ENCODE assay signal across 10 cellular contexts in the genomic region with DNA sequence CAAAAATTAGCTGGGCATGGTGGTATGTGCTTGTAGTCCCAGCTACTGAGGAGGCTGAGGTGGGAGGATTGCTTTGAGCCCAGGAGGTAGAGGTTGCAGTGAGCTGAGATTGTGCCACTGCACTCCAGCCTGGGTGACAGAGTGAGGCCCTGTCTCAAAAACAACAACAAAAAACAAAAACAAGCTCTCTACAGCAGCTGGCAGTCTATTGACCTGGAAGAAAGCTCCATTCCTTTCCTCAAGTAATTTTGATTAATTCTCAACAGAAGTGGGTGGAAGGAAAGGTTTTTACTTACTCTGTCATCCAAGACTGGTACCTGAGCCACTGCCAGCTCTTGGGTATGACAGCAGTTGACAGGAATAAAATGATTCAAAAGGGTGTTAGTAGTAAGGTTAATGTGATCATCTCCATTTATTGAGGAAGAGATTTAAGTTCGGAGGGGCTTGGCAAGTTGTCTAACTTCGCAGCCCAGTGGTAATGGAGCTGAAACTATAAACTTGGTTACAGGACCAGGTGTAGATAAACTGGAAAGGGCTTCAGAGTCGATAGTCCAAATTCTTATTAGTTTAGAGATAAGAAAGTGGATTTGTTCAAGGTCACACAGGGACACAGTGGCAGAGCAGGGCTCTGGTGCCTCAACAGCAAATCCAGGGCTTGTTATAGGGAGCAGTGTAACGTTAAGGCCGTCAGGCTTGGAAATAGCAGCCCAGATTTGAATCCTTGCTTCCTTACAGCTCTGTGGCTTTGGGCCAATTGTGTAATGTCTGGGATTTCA. TPM values are rescaled to one million over a fixed set of nuclear protein-coding genes. Genes with fewer than 3 reads are reported as not detected.
A peak's percentile ranks its signal among the peaks of the same experiment; 100 is the strongest.
DNase-seq lines count a peak whose midpoint lies in the region; ATAC-seq and TF ChIP-seq lines count a peak whose summit lies in the region.
"Had no signal": no experiment of that assay in that cellular context is flagged by ENCODE, and none has a peak within 500 bp of the region (broad histone marks: within the 10 kb centered on the region; RNA-seq: fewer than 3 reads in every experiment).

No MANE protein-coding gene starts in this region.

- H3K9me3 ChIP-seq in heart left ventricle, result no peaks in the 10 kb centered on the region
- no peaks in the 10 kb centered on the region for H3K9me3 ChIP-seq in skeletal muscle tissue (ENCODE audit: control insufficient read depth in 3 of 3, low read length in 3 of 3)

- no peaks in the 10 kb centered on the region for H3K27me3 Mint-ChIP-seq in T-helper 1 cell treated with Interleukin-12 subunit alpha and Interleukin-12 subunit beta and Interleukin-4 antibody, amounts not matched to agents 30 μg/mL and 1 μg/mL, for 36 hours (ENCODE audit: low read depth)
- H3K27me3 Mint-ChIP-seq: dendritic cell treated with granulocyte-macrophage colony-stimulating factor and Interleukin-4, amounts not matched to agents 40 ng/mL and 50 ng/mL, for 4 days had no signal

- no peaks in the 10 kb centered on the region for H3K9me3 Mint-ChIP-seq in T-helper 1 cell treated with Interleukin-12 subunit alpha and Interleukin-12 subunit beta and Interleukin-4 antibody, amounts not matched to agents 30 μg/mL and 1 μg/mL, for 36 hours
- H3K9me3 Mint-ChIP-seq: dendritic cell treated with granulocyte-macrophage colony-stimulating factor and Interleukin-4, amounts not matched to agents 40 ng/mL and 50 ng/mL, for 4 days had no signal

- H3K27me3 ChIP-seq in heart left ventricle (no peaks in the 10 kb centered on the region), skeletal muscle tissue (ENCODE audit: control insufficient read depth in 3 of 3, insufficient read depth in 3 of 3, low read length in 3 of 3) (no peaks in the 10 kb centered on the region)

- ATAC-seq in SK-N-SH treated with all-trans-retinoic acid at 6 μM for 48 hours, result peak; percentile 14
- ATAC-seq in heart left ventricle, result peak in 3 of 4 donors; percentile 12 to 38 (median 27)
- ATAC-seq in HG03432 (IDR thresholded peaks at IDR 0.05; ENCODE audit: unreplicated experiment), result no peak

- H3K36me3 Mint-ChIP-seq in T-helper 1 cell treated with Interleukin-12 subunit alpha and Interleukin-12 subunit beta and Interleukin-4 antibody, amounts not matched to agents 30 μg/mL and 1 μg/mL, for 36 hours (ENCODE audit: low read depth), result peaks cover 62% of the 10 kb centered on the region

- 33 to 40% (median 38%) methylated on average over 5 of the region's 5 CpGs for WGBS in heart left ventricle, 4 donors

- peaks cover 0 to 58% (median 48%) of the 10 kb centered on the region in 12 donors for H3K4me1 ChIP-seq in heart left ventricle
- peaks cover 5 to 22% (median 15%) of the 10 kb centered on the region in 3 donors for H3K4me1 ChIP-seq in skeletal muscle tissue (ENCODE audit: control insufficient read depth in 3 of 3, insufficient read depth in 3 of 3, low read length in 3 of 3)

- intact Hi-C loops in heart left ventricle (cut with DNase I), result no loop called here

- peaks cover 38% of the 10 kb centered on the region for H3K4me1 Mint-ChIP-seq in T-helper 1 cell treated with Interleukin-12 subunit alpha and Interleukin-12 subunit beta and Interleukin-4 antibody, amounts not matched to agents 30 μg/mL and 1 μg/mL, for 36 hours (ENCODE audit: low read depth)

- H3K9ac ChIP-seq in skeletal muscle tissue (ENCODE audit: low read depth in 1 of 3, low read length in 3 of 3), result no peak overlapping the region

- TF ChIP-seq CTCF in heart left ventricle (IDR thresholded peaks at IDR 0.05), result no peak

- H3K36me3 ChIP-seq in heart left ventricle (peaks cover 0 to 97% (median 94%) of the 10 kb centered on the region in 9 donors), skeletal muscle tissue (ENCODE audit: control insufficient read depth in 3 of 3, insufficient read depth in 3 of 3, low read length in 3 of 3) (peaks cover 14 to 47% (median 43%) of the 10 kb centered on the region in 3 donors)

- H3K4me3 ChIP-seq in heart left ventricle (no peak overlapping the region), skeletal muscle tissue (ENCODE audit: low read length in 3 of 3) (no peak overlapping the region)
- H3K4me3 ChIP-seq: skin epidermis had no signal

- TF ChIP-seq POLR2A in heart left ventricle (IDR thresholded peaks at IDR 0.05), result no peak

- DNase-seq in T-helper 1 cell (no peak), heart left ventricle (no peak), GM03348 (ENCODE audit: low spot score) (no peak), NCI-H446 treated with DMSO at 0.1 percent for 48 hours (lab: John Stamatoyannopoulos, UW) (no peak)

- peak overlapping the region in 10 of 12 donors; percentile 1 to 68 (median 30) for H3K27ac ChIP-seq in heart left ventricle
- peak overlapping the region; percentile 3 for H3K27ac ChIP-seq in skeletal muscle tissue (ENCODE audit: low read depth, low read length)

- H3K4me3 Mint-ChIP-seq in T-helper 1 cell treated with Interleukin-12 subunit alpha and Interleukin-12 subunit beta and Interleukin-4 antibody, amounts not matched to agents 30 μg/mL and 1 μg/mL, for 36 hours, result no peak overlapping the region
- H3K4me3 Mint-ChIP-seq: dendritic cell treated with granulocyte-macrophage colony-stimulating factor and Interleukin-4, amounts not matched to agents 40 ng/mL and 50 ng/mL, for 4 days had no signal

- peak overlapping the region; percentile 45 for H3K27ac Mint-ChIP-seq in T-helper 1 cell treated with Interleukin-12 subunit alpha and Interleukin-12 subunit beta and Interleukin-4 antibody, amounts not matched to agents 30 μg/mL and 1 μg/mL, for 36 hours

TF ChIP-seq in SK-N-SH treated with all-trans-retinoic acid at 6 μM for 48 hours, 23 proteins besides CTCF, POLR2A, EP300 and RAD21:
- no peak for TF ChIP-seq CSDC2 (CRISPR knock-in tag; IDR thresholded peaks at IDR 0.05)
- no peak for TF ChIP-seq ZNF8 (CRISPR knock-in tag; IDR thresholded peaks at IDR 0.05)
- TF ChIP-seq ISL1 (CRISPR knock-in tag; IDR thresholded peaks at IDR 0.05), result no peak
- TF ChIP-seq ZFP3 (CRISPR knock-in tag; IDR thresholded peaks at IDR 0.05), result no peak
- no peak for TF ChIP-seq ESRRG (CRISPR knock-in tag; IDR thresholded peaks at IDR 0.05)
- TF ChIP-seq RARB (CRISPR knock-in tag; IDR thresholded peaks at IDR 0.05), result no peak
- no peak for TF ChIP-seq ZNF565 (CRISPR knock-in tag; conservative IDR thresholded peaks at IDR 0.05; ENCODE audit: low read depth)
- no peak for TF ChIP-seq ZNF70 (CRISPR knock-in tag; IDR thresholded peaks at IDR 0.05)
- TF ChIP-seq ARNTL (CRISPR knock-in tag; IDR thresholded peaks at IDR 0.05; ENCODE audit: borderline replicate concordance, low read depth), result no peak
- TF ChIP-seq, protein P1, sequence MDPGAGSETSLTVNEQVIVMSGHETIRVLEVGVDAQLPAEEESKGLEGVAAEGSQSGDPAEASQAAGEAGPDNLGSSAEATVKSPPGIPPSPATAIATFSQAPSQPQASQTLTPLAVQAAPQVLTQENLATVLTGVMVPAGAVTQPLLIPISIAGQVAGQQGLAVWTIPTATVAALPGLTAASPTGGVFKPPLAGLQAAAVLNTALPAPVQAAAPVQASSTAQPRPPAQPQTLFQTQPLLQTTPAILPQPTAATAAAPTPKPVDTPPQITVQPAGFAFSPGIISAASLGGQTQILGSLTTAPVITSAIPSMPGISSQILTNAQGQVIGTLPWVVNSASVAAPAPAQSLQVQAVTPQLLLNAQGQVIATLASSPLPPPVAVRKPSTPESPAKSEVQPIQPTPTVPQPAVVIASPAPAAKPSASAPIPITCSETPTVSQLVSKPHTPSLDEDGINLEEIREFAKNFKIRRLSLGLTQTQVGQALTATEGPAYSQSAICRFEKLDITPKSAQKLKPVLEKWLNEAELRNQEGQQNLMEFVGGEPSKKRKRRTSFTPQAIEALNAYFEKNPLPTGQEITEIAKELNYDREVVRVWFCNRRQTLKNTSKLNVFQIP (CRISPR knock-in tag; IDR thresholded peaks at IDR 0.05; ENCODE audit: borderline replicate concordance, low read depth), result no peak

RNA-seq across cellular contexts. Expression of a gene that starts 14.8 kb away (rescaled TPM):
- total RNA-seq in heart left ventricle, result 100 to 1,000 TPM in 6 of 9 donors, 10 to 100 TPM in 3; 43.2 to 162 (median 111) TPM
- 100 to 1,000 TPM in 1 of 2 donors, 10 to 100 TPM in 1; 69.1 to 215 TPM for polyA plus RNA-seq in heart left ventricle
- 144 TPM for total RNA-seq in skeletal muscle tissue
